Comparison of ENCODE assay signal across 16 cellular contexts in the genomic region with DNA sequence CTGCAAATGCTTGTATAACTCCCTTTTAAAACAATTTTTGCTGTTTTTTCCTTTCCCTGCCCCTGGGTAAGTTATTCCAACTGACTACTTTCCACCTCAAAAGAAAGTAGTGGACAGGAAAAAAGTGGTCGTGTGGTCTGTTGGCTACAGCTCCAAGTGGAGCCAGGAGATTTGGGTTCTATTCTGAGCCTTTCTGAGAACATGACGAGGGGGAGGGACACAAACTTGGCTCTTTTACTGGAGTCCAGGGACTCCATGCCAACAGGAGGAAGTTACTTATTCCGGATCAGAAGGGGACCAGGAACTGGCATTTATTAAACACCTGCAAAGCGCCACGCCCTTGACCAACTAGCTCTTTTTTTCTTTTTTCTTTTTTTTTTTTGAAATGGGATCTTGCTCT.
DNase-seq lines count a peak whose midpoint lies in the region; TF ChIP-seq lines count a peak whose summit lies in the region.
"Had no signal": no experiment of that assay in that cellular context is flagged by ENCODE, and none has a peak within 500 bp of the region (broad histone marks: within the 10 kb centered on the region; RNA-seq: fewer than 3 reads in every experiment).

No MANE protein-coding gene starts in this region.

- no peaks in the 10 kb centered on the region for H3K36me3 ChIP-seq in right atrium auricular region
- H3K36me3 ChIP-seq in rectal smooth muscle tissue (ENCODE audit: control insufficient read depth, insufficient read depth, low read length), result no peaks in the 10 kb centered on the region
- no peaks in the 10 kb centered on the region for H3K36me3 ChIP-seq in tibial nerve
- H3K36me3 ChIP-seq: spleen had no signal

- 60 to 69% methylated on average over 5 of the region's 5 CpGs for WGBS in tibial nerve, 2 donors

- peak overlapping the region in 1 of 2 donors; percentile 32 for H3K4me3 ChIP-seq in right atrium auricular region
- no peak overlapping the region for H3K4me3 ChIP-seq in rectal smooth muscle tissue (ENCODE audit: low read length)
- no peak overlapping the region for H3K4me3 ChIP-seq in tibial nerve
- H3K4me3 ChIP-seq: body of pancreas had no signal

- H3K9me3 ChIP-seq in right atrium auricular region (no peaks in the 10 kb centered on the region), tibial nerve (no peaks in the 10 kb centered on the region)
- H3K9me3 ChIP-seq: body of pancreas, spleen had no signal

- TF ChIP-seq CTCF in right atrium auricular region (IDR thresholded peaks at IDR 0.05) (no peak), tibial nerve (IDR thresholded peaks at IDR 0.05) (no peak)

- H3K9ac ChIP-seq in rectal smooth muscle tissue (ENCODE audit: low read length), result peak overlapping the region; percentile 5
- H3K9ac ChIP-seq: KMS-11 had no signal

- TF ChIP-seq EP300 in tibial nerve (IDR thresholded peaks at IDR 0.05), result no peak

- DNase-seq in right atrium auricular region (ENCODE audit: low spot score) (no peak), tibial nerve (ENCODE audit: low spot score in 2 of 2) (no peak), NCI-H82 (lab: John Stamatoyannopoulos, UW) (no peak), cortex of kidney (lab: John Stamatoyannopoulos, UW) (no peak), NCI-H1092 treated with DMSO at 0.1 percent for 48 hours (lab: John Stamatoyannopoulos, UW) (no peak), foreskin melanocyte (no peak)
- DNase-seq: activated CD4-positive, alpha-beta T cell treated with anti-CD3 and anti-CD28 coated beads, Interleukin-2, amount 10 ng/mL, durations not matched to agents 24 days and 14 days; activated naive CD4-positive, alpha-beta T cell; erythroblast; NCI-H1417 treated with DMSO at 0.1 percent for 48 hours; NCI-H774; spleen had no signal

- no peaks in the 10 kb centered on the region for H3K27me3 ChIP-seq in right atrium auricular region
- no peaks in the 10 kb centered on the region for H3K27me3 ChIP-seq in rectal smooth muscle tissue (ENCODE audit: control insufficient read depth, insufficient read depth, low read length)
- H3K27me3 ChIP-seq in tibial nerve, result no peaks in the 10 kb centered on the region
- H3K27me3 ChIP-seq: body of pancreas, spleen had no signal

- H3K27ac ChIP-seq in cingulate gyrus (ENCODE audit: low read depth, low read length), result peak overlapping the region; percentile 83
- peak overlapping the region; percentile 70 to 83 for H3K27ac ChIP-seq in right atrium auricular region
- peak overlapping the region; percentile 88 for H3K27ac ChIP-seq in rectal smooth muscle tissue (ENCODE audit: low read depth, low read length)
- H3K27ac ChIP-seq in tibial nerve, result peak overlapping the region; percentile 1 to 77 (median 62)
- H3K27ac ChIP-seq: KMS-11 had no signal

- no peak for TF ChIP-seq POLR2A in tibial nerve (IDR thresholded peaks at IDR 0.05)

- H3K4me1 ChIP-seq in right atrium auricular region (peaks cover 0 to 26% of the 10 kb centered on the region in 2 donors), rectal smooth muscle tissue (ENCODE audit: control insufficient read depth, insufficient read depth, low read length) (peaks cover 7% of the 10 kb centered on the region), tibial nerve (peaks cover 0 to 14% (median 6%) of the 10 kb centered on the region in 4 donors)
- H3K4me1 ChIP-seq: body of pancreas had no signal
